In genomic region chr15:75335705-75336355, GRCh38 we compare ENCODE assay signal across 1 cellular context.
TF ChIP-seq lines count a peak whose summit lies in the region.

Gene COMMD4, plus strand, starts transcription at chr15:75336063. Its CDS starts 27 bp downstream, at chr15:75336090.

TF ChIP-seq in WTC11, 78 proteins besides CTCF, POLR2A, EP300 and RAD21 (continued from another document and continues in another):
- TF ChIP-seq ZNF263 (CRISPR knock-in tag; IDR thresholded peaks at IDR 0.05; ENCODE audit: low read depth) = no peak
- 0 out of 2 replicates have a peak, but pooled peaks have one; percentile 41 for TF ChIP-seq ZBTB43 (CRISPR knock-in tag; IDR thresholded peaks at IDR 0.05)
- TF ChIP-seq GABPB1 (CRISPR knock-in tag; IDR thresholded peaks at IDR 0.05) = peak; percentile 76; the same call in 1 of the 2 replicates
- TF ChIP-seq MYBL2 (CRISPR knock-in tag; IDR thresholded peaks at IDR 0.05) = peak; percentile 94
- no peak for TF ChIP-seq ESRRA (CRISPR knock-in tag; IDR thresholded peaks at IDR 0.05; ENCODE audit: borderline replicate concordance)
- no peak for TF ChIP-seq IRF1 (CRISPR knock-in tag; IDR thresholded peaks at IDR 0.05)
- TF ChIP-seq AFF4 (CRISPR knock-in tag; IDR thresholded peaks at IDR 0.05; ENCODE audit: borderline replicate concordance) = no peak
- no peak for TF ChIP-seq PRDM15 (CRISPR knock-in tag; IDR thresholded peaks at IDR 0.05)
- TF ChIP-seq RELA (CRISPR knock-in tag; IDR thresholded peaks at IDR 0.05; ENCODE audit: borderline replicate concordance) = no peak
- no peak for TF ChIP-seq KAT7 (CRISPR knock-in tag; IDR thresholded peaks at IDR 0.05; ENCODE audit: borderline replicate concordance)
- no peak for TF ChIP-seq JAZF1 (CRISPR knock-in tag; IDR thresholded peaks at IDR 0.05)
- TF ChIP-seq ATF3 (CRISPR knock-in tag; conservative IDR thresholded peaks at IDR 0.05) = no peak
- TF ChIP-seq FOXP4 (CRISPR knock-in tag; IDR thresholded peaks at IDR 0.05) = peak; percentile 43; the same call in 1 of the 2 replicates
- no peak for TF ChIP-seq CDX4 (CRISPR knock-in tag; IDR thresholded peaks at IDR 0.05; ENCODE audit: borderline replicate concordance)
- TF ChIP-seq GTF2I (CRISPR knock-in tag; conservative IDR thresholded peaks at IDR 0.05) = no peak
- no peak for TF ChIP-seq ZSCAN18 (CRISPR knock-in tag; IDR thresholded peaks at IDR 0.05)
- TF ChIP-seq SOX15 (CRISPR knock-in tag; IDR thresholded peaks at IDR 0.05) = no peak
- peak; percentile 84 for TF ChIP-seq TEAD1 (CRISPR knock-in tag; IDR thresholded peaks at IDR 0.05)
- no peak for TF ChIP-seq CREM (CRISPR knock-in tag; IDR thresholded peaks at IDR 0.05)
- TF ChIP-seq EMX1 (CRISPR knock-in tag; IDR thresholded peaks at IDR 0.05) = no peak
- no peak for TF ChIP-seq ATF6 (CRISPR knock-in tag; IDR thresholded peaks at IDR 0.05)
- peak; percentile 76 for TF ChIP-seq MAX (CRISPR knock-in tag; IDR thresholded peaks at IDR 0.05)
- no peak for TF ChIP-seq HMGXB4 (CRISPR knock-in tag; IDR thresholded peaks at IDR 0.05)
- no peak for TF ChIP-seq NR3C1 (CRISPR knock-in tag; conservative IDR thresholded peaks at IDR 0.05; ENCODE audit: low read depth)
- TF ChIP-seq JUN (CRISPR knock-in tag; IDR thresholded peaks at IDR 0.05) = no peak
- TF ChIP-seq FOXK1 (CRISPR knock-in tag; IDR thresholded peaks at IDR 0.05) = peak; percentile 89
- no peak for TF ChIP-seq RORB (CRISPR knock-in tag; IDR thresholded peaks at IDR 0.05)
- no peak for TF ChIP-seq ZNF671 (CRISPR knock-in tag; IDR thresholded peaks at IDR 0.05)
- TF ChIP-seq NFYB (CRISPR knock-in tag; conservative IDR thresholded peaks at IDR 0.05; ENCODE audit: low read depth) = no peak
- peak; percentile 66 for TF ChIP-seq SP1 (CRISPR knock-in tag; conservative IDR thresholded peaks at IDR 0.05)
- no peak for TF ChIP-seq ZNF423 (CRISPR knock-in tag; IDR thresholded peaks at IDR 0.05)
- no peak; the same call in 1 of the 2 replicates for TF ChIP-seq ZNF232 (CRISPR knock-in tag; IDR thresholded peaks at IDR 0.05)
- TF ChIP-seq E2F5 (CRISPR knock-in tag; IDR thresholded peaks at IDR 0.05) = peak; percentile 96
- TF ChIP-seq ZNF396 (CRISPR knock-in tag; IDR thresholded peaks at IDR 0.05; ENCODE audit: borderline replicate concordance) = no peak
- no peak for TF ChIP-seq STAT6 (CRISPR knock-in tag; conservative IDR thresholded peaks at IDR 0.05; ENCODE audit: low read depth)
- TF ChIP-seq ELF4 (CRISPR knock-in tag; IDR thresholded peaks at IDR 0.05; ENCODE audit: low read depth) = no peak
